In the genomic region with DNA sequence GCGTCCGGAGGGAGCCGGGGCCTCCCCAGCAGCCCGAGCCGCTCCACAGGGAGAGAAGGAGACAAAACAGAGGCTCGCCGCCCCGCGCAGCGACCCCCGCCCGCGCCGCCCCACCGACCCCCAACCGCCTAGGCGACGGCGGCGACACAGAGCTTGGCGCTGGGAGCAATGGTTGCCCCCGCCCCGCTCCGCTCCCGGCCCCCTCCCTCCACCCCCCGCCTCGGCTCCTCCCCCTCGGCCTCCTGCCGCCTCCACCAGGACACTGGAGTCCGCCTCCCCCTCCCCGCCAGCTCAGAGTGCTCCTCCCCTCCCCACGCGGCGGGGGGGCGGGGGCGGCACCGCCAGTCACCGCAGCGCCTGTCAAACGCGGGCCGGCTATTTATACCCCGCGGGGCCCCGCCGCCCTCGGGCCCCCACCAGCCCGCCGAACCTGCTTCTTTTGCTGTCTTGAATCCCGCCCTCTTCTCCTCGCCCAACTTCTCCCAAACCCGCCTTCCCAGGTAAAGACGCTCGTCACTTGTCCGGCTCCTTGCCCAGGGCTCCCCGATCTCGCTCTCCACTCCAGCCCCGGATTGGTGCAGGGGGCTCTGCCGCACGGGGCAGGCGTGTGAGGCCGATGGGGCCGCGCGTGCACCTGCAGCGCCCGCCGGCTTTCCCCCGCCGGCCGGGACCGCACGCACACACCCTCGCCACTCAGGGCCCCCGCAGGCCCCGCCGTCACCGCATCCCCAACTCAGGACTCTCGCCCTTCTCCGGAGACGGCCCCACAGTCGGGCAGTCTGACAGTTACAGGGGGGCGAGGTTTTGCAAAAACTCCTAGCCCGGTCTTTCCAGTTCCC, we compare ENCODE assay signal across 8 cellular contexts. TPM values are rescaled to one million over a fixed set of nuclear protein-coding genes. Genes with fewer than 3 reads are reported as not detected.
DNase-seq lines count a peak whose midpoint lies in the region; TF ChIP-seq lines count a peak whose summit lies in the region.

A gene (minus strand): TSS at position 170 of the 839 bp plus-strand sequence. CDS start 39,517 bp downstream, outside the sequence.

- H3K9me3 Mint-ChIP-seq in nephron progenitor cell = no peaks in the 10 kb centered on the region
- H3K9me3 Mint-ChIP-seq in stimulated activated naive CD8-positive, alpha-beta T cell treated with anti-CD3 and anti-CD28 coated beads, Interleukin-15, Interleukin-2, amounts not matched to agents 100 ng/mL and 50 ng/mL, for 24 hours = no peaks in the 10 kb centered on the region

- peak within 1 kb of the TSS; percentile 93 for H3K9ac ChIP-seq in Loucy (ENCODE audit: low read depth, low read length, poor library complexity, severe bottlenecking)

- peaks cover 41% of the 10 kb centered on the region for H3K79me2 ChIP-seq in Loucy (ENCODE audit: insufficient read depth, low read length)

- peaks cover 20% of the 10 kb centered on the region for H3K4me1 Mint-ChIP-seq in nephron progenitor cell
- H3K4me1 Mint-ChIP-seq in stimulated activated naive CD8-positive, alpha-beta T cell treated with anti-CD3 and anti-CD28 coated beads, Interleukin-15, Interleukin-2, amounts not matched to agents 100 ng/mL and 50 ng/mL, for 24 hours (ENCODE audit: low read depth) = peaks cover 16% of the 10 kb centered on the region

- H3K27ac Mint-ChIP-seq in nephron progenitor cell = peak within 1 kb of the TSS; percentile 96
- peak within 1 kb of the TSS; percentile 82 for H3K27ac Mint-ChIP-seq in stimulated activated naive CD8-positive, alpha-beta T cell treated with anti-CD3 and anti-CD28 coated beads, Interleukin-15, Interleukin-2, amounts not matched to agents 100 ng/mL and 50 ng/mL, for 24 hours

- H3K27me3 Mint-ChIP-seq in nephron progenitor cell (ENCODE audit: low read depth, poor library complexity) = peaks cover 14% of the 10 kb centered on the region
- peaks cover 15% of the 10 kb centered on the region for H3K27me3 Mint-ChIP-seq in stimulated activated naive CD8-positive, alpha-beta T cell treated with anti-CD3 and anti-CD28 coated beads, Interleukin-15, Interleukin-2, amounts not matched to agents 100 ng/mL and 50 ng/mL, for 24 hours

- H3K4me1 ChIP-seq in Loucy (ENCODE audit: insufficient read depth, low read length, poor library complexity, severe bottlenecking) = peaks cover 21% of the 10 kb centered on the region

- H3K9me2 ChIP-seq in Loucy (replicated peaks; ENCODE audit: low read depth, low read length) = no peaks in the 10 kb centered on the region

- DNase-seq in EH (ENCODE audit: low read depth) (peak; percentile 90), H7 (peak; percentile 96), SIG-M5 (lab: John Stamatoyannopoulos, UW) (peak; percentile 34), fibroblast of the aortic adventitia (ENCODE audit: low read depth) (peak; percentile 79), nephron progenitor cell (peak; percentile 83)
- DNase-seq in activated effector memory CD4-positive, alpha-beta T cell treated with anti-CD3 and anti-CD28 coated beads, Interleukin-2, amount 50 U/mL, for 16 hours = peak; percentile 94

- H3K36me3 Mint-ChIP-seq in nephron progenitor cell (ENCODE audit: low read depth) = no peaks in the 10 kb centered on the region
- no peaks in the 10 kb centered on the region for H3K36me3 Mint-ChIP-seq in stimulated activated naive CD8-positive, alpha-beta T cell treated with anti-CD3 and anti-CD28 coated beads, Interleukin-15, Interleukin-2, amounts not matched to agents 100 ng/mL and 50 ng/mL, for 24 hours (ENCODE audit: low read depth)

- H3K36me3 ChIP-seq in H7 (replicated peaks; ENCODE audit: control insufficient read depth, insufficient read depth, low read length) = no peaks in the 10 kb centered on the region
- H3K36me3 ChIP-seq in Loucy (ENCODE audit: insufficient read depth, low read length) = no peaks in the 10 kb centered on the region

- H4K20me1 ChIP-seq in Loucy (ENCODE audit: insufficient read depth, low read length, poor library complexity, severe bottlenecking) = peaks cover 24% of the 10 kb centered on the region

- peak within 1 kb of the TSS; percentile 95 for H3K4me2 ChIP-seq in Loucy (ENCODE audit: low read depth, low read length, poor library complexity, severe bottlenecking)

- H3K27me3 ChIP-seq in H7 (ENCODE audit: control insufficient read depth, insufficient read depth, low read length) = peaks cover 5% of the 10 kb centered on the region; the same call in 1 of the 2 replicates
- H3K27me3 ChIP-seq in Loucy (ENCODE audit: insufficient read depth, low read length, poor library complexity, severe bottlenecking) = no peaks in the 10 kb centered on the region

- TF ChIP-seq CTCF in Loucy (conservative IDR thresholded peaks at IDR 0.05; ENCODE audit: low read length) = no peak
- no peak for TF ChIP-seq CTCF in fibroblast of the aortic adventitia (IDR thresholded peaks at IDR 0.05; ENCODE audit: insufficient read depth, low read length)
- no peak for TF ChIP-seq CTCF in nephron progenitor cell (IDR thresholded peaks at IDR 0.05)

- peak within 1 kb of the TSS; percentile 98 for H2AFZ ChIP-seq in Loucy (ENCODE audit: low read length)

- H3K4me3 Mint-ChIP-seq in nephron progenitor cell = peak within 1 kb of the TSS; percentile 96
- peak within 1 kb of the TSS; percentile 84 for H3K4me3 Mint-ChIP-seq in stimulated activated naive CD8-positive, alpha-beta T cell treated with anti-CD3 and anti-CD28 coated beads, Interleukin-15, Interleukin-2, amounts not matched to agents 100 ng/mL and 50 ng/mL, for 24 hours

- peaks cover 3% of the 10 kb centered on the region; the same call in 1 of the 2 replicates for H3F3A ChIP-seq in Loucy (ENCODE audit: low read depth)

- H3K9me3 ChIP-seq in Loucy (ENCODE audit: insufficient read depth, low read depth, low read length) = no peaks in the 10 kb centered on the region

- H3K4me3 ChIP-seq in H7 (ENCODE audit: insufficient read depth, low read depth, low read length) (peak within 1 kb of the TSS; percentile 88), Loucy (ENCODE audit: low read length, poor library complexity, severe bottlenecking) (peak within 1 kb of the TSS; percentile 93), fibroblast of the aortic adventitia (ENCODE audit: low read depth, low read length) (peak within 1 kb of the TSS; percentile 89)

RNA-seq across cellular contexts. Expression of the gene that starts here (rescaled TPM):
- total RNA-seq in H7 (2014; rRNA removed; shearing (Covaris generic)) = 29.9 and 45.6 TPM in 2 replicates
- total RNA-seq in fibroblast of the aortic adventitia (ENCODE audit: low replicate concordance) = 42.8 and 52.2 TPM in 2 replicates

Comparison
In these comparisons a context has a peak if more than half of its experiments do, and no peak if none do; other contexts are left out.
1. Peak in every context shown above with its lines: DNase-seq and H3K4me3 ChIP-seq.
2. DNase-seq: peak in every context shown above with its lines; median percentile 96 in H7; 94 in activated effector memory CD4-positive, alpha-beta T cell treated with anti-CD3 and anti-CD28 coated beads, Interleukin-2, amount 50 U/mL, for 16 hours; 90 in EH; 83 in nephron progenitor cell; 79 in fibroblast of the aortic adventitia; 34 in SIG-M5.